Comparison of ENCODE assay signal across 8 cellular contexts in genomic region chr5:101678494-101679193, GRCh38.
DNase-seq lines count a peak whose midpoint lies in the region; ATAC-seq and TF ChIP-seq lines count a peak whose summit lies in the region.

No MANE protein-coding gene starts in this region.

- no peaks in the 10 kb centered on the region for H3K9me3 Mint-ChIP-seq in stimulated activated memory B cell treated with anti-CD40 and anti-IgM and Interleukin-4, amounts not matched to agents 10 μg/mL and 1 μg/mL and 100 μg/mL, for 72 hours

- no peak for TF ChIP-seq POLR2A in Peyer's patch (IDR thresholded peaks at IDR 0.05)

- TF ChIP-seq CTCF in HL-60 (IDR thresholded peaks at IDR 0.05; ENCODE audit: insufficient read depth, low read length), result peak; percentile 26
- peak in 5 of 6 experiments; percentile 49 to 77 (median 75) for TF ChIP-seq CTCF in Peyer's patch (IDR thresholded peaks at IDR 0.05)

- no peak overlapping the region for H3K4me3 Mint-ChIP-seq in stimulated activated memory B cell treated with anti-CD40 and anti-IgM and Interleukin-4, amounts not matched to agents 10 μg/mL and 1 μg/mL and 100 μg/mL, for 72 hours

- H3K27me3 ChIP-seq in HL-60 (ENCODE audit: insufficient read depth, poor library complexity, severe bottlenecking) (no peaks in the 10 kb centered on the region), Peyer's patch (no peaks in the 10 kb centered on the region)

- DNase-seq in Daoy (ENCODE audit: low read depth) (peak; percentile 4), HL-60 (ENCODE audit: low read depth in 1 of 2, low spot score in 1 of 2) (peak; percentile 13 to 14), Peyer's patch (peak in 2 of 3 donors; percentile 28 to 76), amniotic epithelial cell (ENCODE audit: low read depth) (peak; percentile 32), hepatic stellate cell (ENCODE audit: low spot score) (peak; percentile 5), sciatic nerve (ENCODE audit: low spot score) (peak; percentile 78)

- H3K36me3 Mint-ChIP-seq in stimulated activated memory B cell treated with anti-CD40 and anti-IgM and Interleukin-4, amounts not matched to agents 10 μg/mL and 1 μg/mL and 100 μg/mL, for 72 hours, result no peaks in the 10 kb centered on the region

- H3K4me1 ChIP-seq in Peyer's patch, result peaks cover 0 to 4% (median 0%) of the 10 kb centered on the region in 4 donors

- H3K36me3 ChIP-seq in Peyer's patch, result no peaks in the 10 kb centered on the region

- intact Hi-C loops in sciatic nerve (cut with DNase I), result no loop called here

- no peak overlapping the region for H3K27ac Mint-ChIP-seq in stimulated activated memory B cell treated with anti-CD40 and anti-IgM and Interleukin-4, amounts not matched to agents 10 μg/mL and 1 μg/mL and 100 μg/mL, for 72 hours

- H3K27me3 Mint-ChIP-seq in stimulated activated memory B cell treated with anti-CD40 and anti-IgM and Interleukin-4, amounts not matched to agents 10 μg/mL and 1 μg/mL and 100 μg/mL, for 72 hours, result no peaks in the 10 kb centered on the region

- ATAC-seq in GM19467 (IDR thresholded peaks at IDR 0.05; ENCODE audit: unreplicated experiment) (peak; percentile 85), sciatic nerve (peak; percentile 67)
- no peak for ATAC-seq in stimulated activated memory B cell treated with anti-CD40 and anti-IgM and Interleukin-4, amounts not matched to agents 10 μg/mL and 1 μg/mL and 100 μg/mL, for 72 hours

- no peaks in the 10 kb centered on the region for H3K4me1 Mint-ChIP-seq in stimulated activated memory B cell treated with anti-CD40 and anti-IgM and Interleukin-4, amounts not matched to agents 10 μg/mL and 1 μg/mL and 100 μg/mL, for 72 hours

- H3K4me3 ChIP-seq in HL-60 (replicated peaks; ENCODE audit: insufficient read depth, low read length) (no peak overlapping the region), Peyer's patch (peak overlapping the region in 1 of 4 donors; percentile 2)

- no peak overlapping the region for H3K27ac ChIP-seq in HL-60 (replicated peaks)
- H3K27ac ChIP-seq in Peyer's patch, result no peak overlapping the region

- no peaks in the 10 kb centered on the region for H3K9me3 ChIP-seq in Peyer's patch

Comparison
In these comparisons a context has a peak if more than half of its experiments do, and no peak if none do; other contexts are left out.
1. DNase-seq: peak in every context shown above with its lines; median percentile 78 in sciatic nerve; 52 in Peyer's patch; 32 in amniotic epithelial cell; 14 in HL-60; 5 in hepatic stellate cell; 4 in Daoy.